In the genomic region with DNA sequence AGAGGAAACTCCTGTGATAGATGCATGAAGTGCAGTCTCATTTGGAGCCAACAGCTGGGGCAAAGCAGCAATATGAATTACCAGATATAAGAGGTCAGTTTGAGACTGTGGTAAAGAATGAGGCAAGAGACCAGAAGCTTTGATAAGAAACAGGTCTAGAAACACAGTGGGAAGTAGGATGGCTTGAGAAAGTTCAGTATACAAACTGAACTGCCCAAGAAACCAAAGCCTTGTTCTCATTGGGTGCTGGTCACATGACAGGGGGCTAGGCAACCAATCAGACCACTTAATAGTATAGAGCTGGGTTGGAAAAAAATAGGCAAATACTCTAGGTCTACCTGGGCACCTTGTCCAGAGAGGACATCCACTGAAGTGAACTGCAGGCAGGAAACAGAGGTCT, we compare ENCODE assay signal across 20 cellular contexts. TPM values are rescaled to one million over a fixed set of nuclear protein-coding genes. Genes with fewer than 3 reads are reported as not detected.
A peak's percentile ranks its signal among the peaks of the same experiment; 100 is the strongest.
DNase-seq lines count a peak whose midpoint lies in the region; ATAC-seq and TF ChIP-seq lines count a peak whose summit lies in the region.
"Had no signal": no experiment of that assay in that cellular context is flagged by ENCODE, and none has a peak within 500 bp of the region (broad histone marks: within the 10 kb centered on the region; RNA-seq: fewer than 3 reads in every experiment).

No MANE protein-coding gene starts in this region.

- no peaks in the 10 kb centered on the region for H4K20me1 ChIP-seq in IMR-90 (ENCODE audit: insufficient read depth, low read length)

- H3K23ac ChIP-seq in IMR-90 (ENCODE audit: low read depth, low read length): no peak overlapping the region

- no peaks in the 10 kb centered on the region for H3K4me1 Mint-ChIP-seq in activated CD4-positive, alpha-beta T cell treated with anti-CD3 and anti-CD28 coated beads, Interleukin-2, amount 10 ng/mL, durations not matched to agents 24 days and 14 days
- H3K4me1 Mint-ChIP-seq: CD4-positive, alpha-beta memory T cell; naive B cell had no signal

- peaks cover 8% of the 10 kb centered on the region for H3K4me1 ChIP-seq in IMR-90 (ENCODE audit: control insufficient read depth, insufficient read depth, low read length)
- peaks cover 21% of the 10 kb centered on the region for H3K4me1 ChIP-seq in skeletal muscle satellite cell (ENCODE audit: control insufficient read depth, insufficient read depth, low read length)
- no peaks in the 10 kb centered on the region for H3K4me1 ChIP-seq in transverse colon
- H3K4me1 ChIP-seq: breast epithelium, esophagus squamous epithelium had no signal

- H4K8ac ChIP-seq in IMR-90 (ENCODE audit: low read depth in 2 of 2, low read length in 2 of 2): peak overlapping the region in 1 of 2 experiments; percentile 75; a peak in 2 of 4 replicates

- H3K27ac ChIP-seq in IMR-90 (ENCODE audit: insufficient read depth, low read length) (no peak overlapping the region), transverse colon (no peak overlapping the region)
- H3K27ac ChIP-seq: breast epithelium, coronary artery, esophagus squamous epithelium, PC-9, thoracic aorta had no signal

- DNase-seq in IMR-90 (peak; percentile 15), amniotic epithelial cell (ENCODE audit: low read depth) (peak; percentile 77), iPS-NIHi11 (ENCODE audit: low spot score) (peak; percentile 30), transverse colon (no peak)
- DNase-seq in stimulated activated CD4-positive, alpha-beta T cell treated with anti-CD3 and anti-CD28 coated beads, Interleukin-4, amount 100 ng/mL, for 1 hour: no peak
- DNase-seq in activated CD4-positive, alpha-beta T cell treated with anti-CD3 and anti-CD28 coated beads, Interleukin-2, amount 10 ng/mL, durations not matched to agents 24 days and 14 days: no peak
- DNase-seq: activated CD4-positive, alpha-beta T cell treated with anti-CD3 and anti-CD28 coated beads for 1 hour; CD4-positive, alpha-beta memory T cell; esophagus squamous epithelium; glutamatergic neuron; MM.1S; naive B cell; NCI-H1436; SIG-M5; stimulated activated naive CD4-positive, alpha-beta T cell treated with Interleukin-2 at 50 U/mL for 16 hours had no signal

- H3K9ac ChIP-seq in IMR-90 (ENCODE audit: low read depth, low read length): no peak overlapping the region
- peak overlapping the region; percentile 6 for H3K9ac ChIP-seq in skeletal muscle satellite cell (ENCODE audit: low read depth, low read length)

- no peaks in the 10 kb centered on the region for H3K9me3 Mint-ChIP-seq in activated CD4-positive, alpha-beta T cell treated with anti-CD3 and anti-CD28 coated beads, Interleukin-2, amount 10 ng/mL, durations not matched to agents 24 days and 14 days

- H3K36me3 Mint-ChIP-seq in activated CD4-positive, alpha-beta T cell treated with anti-CD3 and anti-CD28 coated beads, Interleukin-2, amount 10 ng/mL, durations not matched to agents 24 days and 14 days (ENCODE audit: low read depth): no peaks in the 10 kb centered on the region
- H3K36me3 Mint-ChIP-seq: naive B cell had no signal

- no peaks in the 10 kb centered on the region for H3K27me3 Mint-ChIP-seq in activated CD4-positive, alpha-beta T cell treated with anti-CD3 and anti-CD28 coated beads, Interleukin-2, amount 10 ng/mL, durations not matched to agents 24 days and 14 days
- H3K27me3 Mint-ChIP-seq: CD4-positive, alpha-beta memory T cell had no signal

- no peak overlapping the region for H3K56ac ChIP-seq in IMR-90 (ENCODE audit: extremely low read depth, insufficient read depth, low read length)

- peak overlapping the region; percentile 7; the same call in 1 of the 3 replicates for H2BK15ac ChIP-seq in IMR-90 (ENCODE audit: low read depth, low read length)

- BruUV-seq in IMR-90 (replicated peaks; lab: Mats Ljungman, UMichigan): no TSS peak

- H2AFZ ChIP-seq in IMR-90 (replicated peaks; ENCODE audit: low read length, poor library complexity): peak overlapping the region; percentile 86
- H2AFZ ChIP-seq: PC-9 had no signal

- in situ Hi-C loops in IMR-90 (cut with MboI; ENCODE audit: low sequenced_read_pairs): no loop called here
- in situ Hi-C loops in transverse colon (cut with MboI; ENCODE audit: low pct_ligation_motif_present in 1 of 4, low pct_unique_long_range_greater_than_20kb in 1 of 4, low sequenced_read_pairs in 3 of 4): no loop called here

- POLR2A ChIA-PET in IMR-90 (lab: Charles Lee; ENCODE audit: unreplicated experiment): no interaction called here

- H2BK5ac ChIP-seq in IMR-90 (ENCODE audit: low read depth, low read length, poor library complexity, severe bottlenecking): peak overlapping the region; percentile 15

- no peak for TF ChIP-seq EP300 in transverse colon (IDR thresholded peaks at IDR 0.05; ENCODE audit: low read depth)

- H3K9me1 ChIP-seq in IMR-90 (ENCODE audit: insufficient read depth, low read length): peaks cover 4% of the 10 kb centered on the region; the same call in 1 of the 2 replicates

- TF ChIP-seq CTCF in IMR-90 (conservative IDR thresholded peaks at IDR 0.05; ENCODE audit: low read depth, low read length) (no peak), transverse colon (IDR thresholded peaks at IDR 0.05) (no peak)

- peak; percentile 12 for ATAC-seq in IMR-90 (ENCODE audit: low read depth)

- intact Hi-C loops in IMR-90 (cut with micrococcal nuclease) (no loop called here), transverse colon (cut with DNase I; ENCODE audit: low total_unique reads) (no loop called here)
- intact Hi-C loops in activated CD4-positive, alpha-beta T cell treated with anti-CD3 and anti-CD28 coated beads, Interleukin-2, amount 10 ng/mL, durations not matched to agents 24 days and 14 days (cut with micrococcal nuclease): no loop called here

- no peak overlapping the region for H3K4me3 Mint-ChIP-seq in activated CD4-positive, alpha-beta T cell treated with anti-CD3 and anti-CD28 coated beads, Interleukin-2, amount 10 ng/mL, durations not matched to agents 24 days and 14 days
- H3K4me3 Mint-ChIP-seq: CD4-positive, alpha-beta memory T cell; naive B cell had no signal

- no peak overlapping the region for H4K5ac ChIP-seq in IMR-90 (ENCODE audit: low read depth, low read length)

- TF ChIP-seq RAD21 in IMR-90 (IDR thresholded peaks at IDR 0.05; ENCODE audit: low read length): no peak

- no peak for TF ChIP-seq POLR2A in IMR-90 (IDR thresholded peaks at IDR 0.05; ENCODE audit: low read depth, low read length)
- no peak for TF ChIP-seq POLR2A in transverse colon (IDR thresholded peaks at IDR 0.05)

- no peak overlapping the region for H3K4me3 ChIP-seq in IMR-90 (ENCODE audit: insufficient read depth, low read depth, low read length)
- no peak overlapping the region for H3K4me3 ChIP-seq in skeletal muscle satellite cell (ENCODE audit: low read length)
- no peak overlapping the region for H3K4me3 ChIP-seq in transverse colon
- H3K4me3 ChIP-seq: breast epithelium, coronary artery, esophagus squamous epithelium, PC-9, thoracic aorta had no signal

- peak overlapping the region; percentile 36; the same call in 1 of the 2 replicates for H2BK120ac ChIP-seq in IMR-90 (ENCODE audit: low read depth, low read length)

- H3K14ac ChIP-seq in IMR-90 (replicated peaks; ENCODE audit: low read depth, low read length): peak overlapping the region; percentile 61

- H3K9me3 ChIP-seq in IMR-90 (ENCODE audit: control insufficient read depth, insufficient read depth, low read length) (no peaks in the 10 kb centered on the region), skeletal muscle satellite cell (replicated peaks; ENCODE audit: low read length) (no peaks in the 10 kb centered on the region), transverse colon (no peaks in the 10 kb centered on the region)
- H3K9me3 ChIP-seq: breast epithelium, esophagus squamous epithelium, thoracic aorta had no signal

- peak overlapping the region; percentile 72 for H3K4ac ChIP-seq in IMR-90 (ENCODE audit: low read depth, low read length)

- no peaks in the 10 kb centered on the region for H3K79me1 ChIP-seq in IMR-90 (ENCODE audit: low read depth in 1 of 2, low read length in 2 of 2)

- peak overlapping the region; percentile 84 for H2AK9ac ChIP-seq in IMR-90 (replicated peaks; ENCODE audit: low read depth, low read length, poor library complexity)

- H3K4me2 ChIP-seq in IMR-90 (ENCODE audit: low read depth, low read length): no peak overlapping the region
- peak overlapping the region; percentile 56 for H3K4me2 ChIP-seq in skeletal muscle satellite cell (ENCODE audit: low read length)
- H3K4me2 ChIP-seq: PC-9 had no signal

- H3K36me3 ChIP-seq in IMR-90 (ENCODE audit: control insufficient read depth, insufficient read depth, low read length) (no peaks in the 10 kb centered on the region), skeletal muscle satellite cell (ENCODE audit: insufficient read depth, low read length) (no peaks in the 10 kb centered on the region), transverse colon (no peaks in the 10 kb centered on the region)
- H3K36me3 ChIP-seq: breast epithelium, esophagus squamous epithelium, thoracic aorta had no signal

- CTCF ChIA-PET in IMR-90 (lab: Yijun Ruan, JAX): interaction anchor here (0.6 to 1.0 kb wide), 2 partner anchors 11 to 234 kb away, joined by 3 read pairs; no protein-coding TSS in a partner anchor

- peak overlapping the region; percentile 77 for H2AK5ac ChIP-seq in IMR-90 (ENCODE audit: low read depth, low read length)

- no peaks in the 10 kb centered on the region for H3K27me3 ChIP-seq in IMR-90 (ENCODE audit: control insufficient read depth, insufficient read depth, low read length)
- H3K27me3 ChIP-seq in skeletal muscle satellite cell (ENCODE audit: control insufficient read depth, insufficient read depth, low read length): no peaks in the 10 kb centered on the region
- no peaks in the 10 kb centered on the region for H3K27me3 ChIP-seq in transverse colon
- H3K27me3 ChIP-seq: breast epithelium, esophagus squamous epithelium had no signal

- no peak overlapping the region for H3K27ac Mint-ChIP-seq in activated CD4-positive, alpha-beta T cell treated with anti-CD3 and anti-CD28 coated beads, Interleukin-2, amount 10 ng/mL, durations not matched to agents 24 days and 14 days
- H3K27ac Mint-ChIP-seq: CD4-positive, alpha-beta memory T cell had no signal

- H4K91ac ChIP-seq in IMR-90 (ENCODE audit: insufficient read depth, low read depth, low read length): peak overlapping the region; percentile 41

- dilution Hi-C loops in IMR-90 (cut with HindIII; ENCODE audit: low sequenced_read_pairs, unreplicated experiment): no loop called here

- H2BK20ac ChIP-seq in IMR-90 (ENCODE audit: low read depth, low read length): peak overlapping the region; percentile 79

- no peak overlapping the region for H3K18ac ChIP-seq in IMR-90 (ENCODE audit: low read depth, low read length)

RNA-seq across cellular contexts. Expression of a gene that starts 46.2 kb away (rescaled TPM):
- total RNA-seq in IMR-90 (2012; rRNA removed) (3.9 and 4.5 TPM in 2 replicates), transverse colon (100 to 1,000 TPM in 1 of 4 donors, 10 to 100 TPM in 3; 67.9 to 100 (median 90.8) TPM)
- 2.2 TPM in 2 replicates for polyA plus RNA-seq in IMR-90 (2012; rRNA removed)
- 0.76 and 0.87 TPM in 2 replicates for polyA plus RNA-seq in IMR-90 (2012; cell fraction: cytosol; rRNA removed)
- 0.97 and 3.2 TPM in 2 replicates for polyA plus RNA-seq in IMR-90 (2012; cell fraction: nucleus; rRNA removed; ENCODE audit: low replicate concordance)
- total RNA-seq in skeletal muscle satellite cell (2012; rRNA removed): 1.5 and 2.6 TPM in 2 replicates
- not detected in 2 replicates for total RNA-seq in activated CD4-positive, alpha-beta T cell treated with anti-CD3 and anti-CD28 coated beads, Interleukin-2, amount 10 ng/mL, durations not matched to agents 24 days and 14 days
- total RNA-seq: CD4-positive, alpha-beta memory T cell had no signal

RNA-seq across cellular contexts. Expression of a gene that starts 53.7 kb away (rescaled TPM):
- total RNA-seq in IMR-90 (2012; rRNA removed) (2.7 and 3.9 TPM in 2 replicates), transverse colon (10 to 100 TPM in 3 of 4 donors, 1 to 10 TPM in 1; 7.4 to 42.1 (median 28.9) TPM)
- 2.6 and 3.7 TPM in 2 replicates for polyA plus RNA-seq in IMR-90 (2012; rRNA removed)
- 0.99 and 1.1 TPM in 2 replicates for polyA plus RNA-seq in IMR-90 (2012; cell fraction: cytosol; rRNA removed)
- 1.3 and 3.4 TPM in 2 replicates for polyA plus RNA-seq in IMR-90 (2012; cell fraction: nucleus; rRNA removed; ENCODE audit: low replicate concordance)
- 2.8 and 6.3 TPM in 2 replicates for total RNA-seq in skeletal muscle satellite cell (2012; rRNA removed)
- total RNA-seq in activated CD4-positive, alpha-beta T cell treated with anti-CD3 and anti-CD28 coated beads, Interleukin-2, amount 10 ng/mL, durations not matched to agents 24 days and 14 days: 6.3 and 6.4 TPM in 2 replicates

Comparison
In these comparisons a context has a peak if more than half of its experiments do, and no peak if none do; other contexts are left out.
1. DNase-seq: peak in IMR-90 (single experiment), amniotic epithelial cell (single experiment) and iPS-NIHi11 (single experiment); none in stimulated activated CD4-positive, alpha-beta T cell treated with anti-CD3 and anti-CD28 coated beads, Interleukin-4, amount 100 ng/mL, for 1 hour (single experiment), activated CD4-positive, alpha-beta T cell treated with anti-CD3 and anti-CD28 coated beads, Interleukin-2, amount 10 ng/mL, durations not matched to agents 24 days and 14 days (single experiment) and transverse colon (single experiment).
2. RNA of a gene that starts 46.2 kb away (total RNA-seq): 67.9 to 100 TPM in transverse colon; 3.9 to 4.5 TPM in IMR-90 and not detected in activated CD4-positive, alpha-beta T cell treated with anti-CD3 and anti-CD28 coated beads, Interleukin-2, amount 10 ng/mL, durations not matched to agents 24 days and 14 days; every median in the first group is over 10 times any median in the second.